25 cellular contexts compared by ENCODE assay signal in the genomic region with DNA sequence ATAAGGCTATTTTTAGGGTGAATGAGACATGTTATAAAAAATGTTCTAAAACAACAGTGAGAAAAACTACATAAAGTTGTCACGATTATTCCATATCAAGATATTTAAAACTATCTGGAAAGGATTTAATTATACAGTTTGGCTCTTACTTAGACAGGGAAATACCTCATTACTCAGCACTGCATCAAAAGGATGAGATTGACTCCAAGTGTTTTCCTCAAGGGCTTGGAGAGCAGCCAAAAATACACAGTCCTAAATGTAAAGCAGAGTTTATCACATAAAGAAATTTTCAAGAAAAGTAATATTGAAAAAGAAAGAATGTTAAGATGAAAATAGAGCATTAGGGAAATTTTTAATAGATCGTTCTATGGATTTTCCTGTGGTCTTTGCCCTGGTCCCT.
DNase-seq lines count a peak whose midpoint lies in the region; ATAC-seq and TF ChIP-seq lines count a peak whose summit lies in the region.
"Had no signal": no experiment of that assay in that cellular context is flagged by ENCODE, and none has a peak within 500 bp of the region (broad histone marks: within the 10 kb centered on the region; RNA-seq: fewer than 3 reads in every experiment).

No MANE protein-coding gene starts in this region.

- H3K4me3 ChIP-seq in choroid plexus epithelial cell (ENCODE audit: low read depth, low read length), result no peak overlapping the region
- no peak overlapping the region for H3K4me3 ChIP-seq in vagina
- no peak overlapping the region for H3K4me3 ChIP-seq in adrenal gland
- H3K4me3 ChIP-seq: SJCRH30, skin epidermis, thoracic aorta, uterus had no signal

- no peaks in the 10 kb centered on the region for H3K27me3 Mint-ChIP-seq in HFFc6 (ENCODE audit: insufficient read depth)
- no peaks in the 10 kb centered on the region for H3K27me3 Mint-ChIP-seq in osteocyte (ENCODE audit: unreplicated experiment)
- H3K27me3 Mint-ChIP-seq: activated CD4-positive, alpha-beta T cell treated with anti-CD3 and anti-CD28 coated beads, Interleukin-2, amount 10 ng/mL, durations not matched to agents 7 days and 5 days; dendritic cell treated with granulocyte-macrophage colony-stimulating factor and Interleukin-4, amounts not matched to agents 40 ng/mL and 50 ng/mL, for 4 days; naive thymus-derived CD4-positive, alpha-beta T cell; stimulated activated naive CD8-positive, alpha-beta T cell treated with anti-CD3 and anti-CD28 coated beads, Interleukin-15, Interleukin-2, amounts not matched to agents 100 ng/mL and 50 ng/mL, for 24 hours had no signal

- H3K27ac ChIP-seq in vagina, result no peak overlapping the region
- no peak overlapping the region for H3K27ac ChIP-seq in adrenal gland
- H3K27ac ChIP-seq: SJCRH30, skin epidermis, thoracic aorta, uterus had no signal

- no peak overlapping the region for H3K4me3 Mint-ChIP-seq in HFFc6
- no peak overlapping the region for H3K4me3 Mint-ChIP-seq in osteocyte (ENCODE audit: unreplicated experiment)
- H3K4me3 Mint-ChIP-seq: activated CD4-positive, alpha-beta T cell treated with anti-CD3 and anti-CD28 coated beads, Interleukin-2, amount 10 ng/mL, durations not matched to agents 7 days and 5 days; activated T-cell treated with anti-CD3 and anti-CD28 coated beads, Interleukin-2, amount 50 U/mL, for 4 hours; CD14-positive monocyte; dendritic cell treated with granulocyte-macrophage colony-stimulating factor and Interleukin-4, amounts not matched to agents 40 ng/mL and 50 ng/mL, for 4 days; naive thymus-derived CD4-positive, alpha-beta T cell; stimulated activated naive CD8-positive, alpha-beta T cell treated with anti-CD3 and anti-CD28 coated beads, Interleukin-15, Interleukin-2, amounts not matched to agents 100 ng/mL and 50 ng/mL, for 24 hours had no signal

- no peak for TF ChIP-seq CTCF in HFFc6 (IDR thresholded peaks at IDR 0.05)
- TF ChIP-seq CTCF in choroid plexus epithelial cell (conservative IDR thresholded peaks at IDR 0.05; ENCODE audit: low read depth, low read length), result no peak
- TF ChIP-seq CTCF in osteocyte (IDR thresholded peaks at IDR 0.05), result no peak
- TF ChIP-seq CTCF in vagina (IDR thresholded peaks at IDR 0.05), result no peak
- no peak for TF ChIP-seq CTCF in adrenal gland (IDR thresholded peaks at IDR 0.05)

- intact Hi-C loops in vagina (cut with DNase I) (no loop called here), adrenal gland (cut with DNase I) (no loop called here)

- H3K4me1 Mint-ChIP-seq in HFFc6 (ENCODE audit: low read depth) (peaks cover 26% of the 10 kb centered on the region), osteocyte (ENCODE audit: unreplicated experiment) (peaks cover 31% of the 10 kb centered on the region)
- H3K4me1 Mint-ChIP-seq: activated CD4-positive, alpha-beta T cell treated with anti-CD3 and anti-CD28 coated beads, Interleukin-2, amount 10 ng/mL, durations not matched to agents 7 days and 5 days; CD14-positive monocyte; naive thymus-derived CD4-positive, alpha-beta T cell had no signal

- TF ChIP-seq POLR2A in vagina (IDR thresholded peaks at IDR 0.05), result no peak
- no peak for TF ChIP-seq POLR2A in adrenal gland (IDR thresholded peaks at IDR 0.05)

- H3K4me1 ChIP-seq in vagina, result no peaks in the 10 kb centered on the region
- no peaks in the 10 kb centered on the region for H3K4me1 ChIP-seq in adrenal gland (replicated peaks in 1 of 2)
- H3K4me1 ChIP-seq: SJCRH30, uterus had no signal

- H3K27ac Mint-ChIP-seq in HFFc6 (peak overlapping the region; percentile 24; the same call in 1 of the 2 replicates), osteocyte (ENCODE audit: unreplicated experiment) (peak overlapping the region; percentile 34)
- H3K27ac Mint-ChIP-seq: activated CD4-positive, alpha-beta T cell treated with anti-CD3 and anti-CD28 coated beads, Interleukin-2, amount 10 ng/mL, durations not matched to agents 7 days and 5 days; CD14-positive monocyte; dendritic cell treated with granulocyte-macrophage colony-stimulating factor and Interleukin-4, amounts not matched to agents 40 ng/mL and 50 ng/mL, for 4 days; naive thymus-derived CD4-positive, alpha-beta T cell; stimulated activated naive CD8-positive, alpha-beta T cell treated with anti-CD3 and anti-CD28 coated beads, Interleukin-15, Interleukin-2, amounts not matched to agents 100 ng/mL and 50 ng/mL, for 24 hours had no signal

- H3K27me3 ChIP-seq in vagina, result no peaks in the 10 kb centered on the region
- H3K27me3 ChIP-seq in adrenal gland, result no peaks in the 10 kb centered on the region
- H3K27me3 ChIP-seq: SJCRH30, uterus had no signal

- no peaks in the 10 kb centered on the region for H3K9me3 Mint-ChIP-seq in HFFc6
- H3K9me3 Mint-ChIP-seq in osteocyte (ENCODE audit: unreplicated experiment), result peaks cover 8% of the 10 kb centered on the region
- H3K9me3 Mint-ChIP-seq: activated CD4-positive, alpha-beta T cell treated with anti-CD3 and anti-CD28 coated beads, Interleukin-2, amount 10 ng/mL, durations not matched to agents 7 days and 5 days; dendritic cell treated with granulocyte-macrophage colony-stimulating factor and Interleukin-4, amounts not matched to agents 40 ng/mL and 50 ng/mL, for 4 days; stimulated activated naive CD8-positive, alpha-beta T cell treated with anti-CD3 and anti-CD28 coated beads, Interleukin-15, Interleukin-2, amounts not matched to agents 100 ng/mL and 50 ng/mL, for 24 hours had no signal

- H3K36me3 ChIP-seq in vagina, result no peaks in the 10 kb centered on the region
- H3K36me3 ChIP-seq in adrenal gland (replicated peaks in 1 of 2), result no peaks in the 10 kb centered on the region
- H3K36me3 ChIP-seq: SJCRH30, thoracic aorta, uterus had no signal

- ATAC-seq in HG03159 (IDR thresholded peaks at IDR 0.05; ENCODE audit: unreplicated experiment), result no peak
- no peak for ATAC-seq in HG02678 (IDR thresholded peaks at IDR 0.05; ENCODE audit: unreplicated experiment)
- ATAC-seq: activated T-cell treated with anti-CD3 and anti-CD28 coated beads, Interleukin-2, amount 50 U/mL, for 4 hours; naive thymus-derived CD4-positive, alpha-beta T cell; Panc1 had no signal

- WGBS in adrenal gland, 4 donors, result 41 to 50% (median 45%) methylated on average over 2 of the region's 2 CpGs

- H3K9me3 ChIP-seq in vagina, result no peaks in the 10 kb centered on the region
- no peaks in the 10 kb centered on the region for H3K9me3 ChIP-seq in adrenal gland (replicated peaks in 1 of 3)
- H3K9me3 ChIP-seq: SJCRH30, thoracic aorta, uterus had no signal

- peak; percentile 62 for DNase-seq in HFFc6
- peak; percentile 55 for DNase-seq in RPMI7951 (ENCODE audit: low read depth)
- DNase-seq in choroid plexus epithelial cell (ENCODE audit: low read depth), result peak; percentile 34
- no peak for DNase-seq in osteocyte (ENCODE audit: extremely low spot score, unreplicated experiment)
- no peak for DNase-seq in vagina (ENCODE audit: extremely low spot score in 2 of 2)
- no peak for DNase-seq in adrenal gland
- DNase-seq: activated CD4-positive, alpha-beta T cell treated with anti-CD3 and anti-CD28 coated beads, Interleukin-2, amount 10 ng/mL, durations not matched to agents 7 days and 5 days; activated T-cell treated with anti-CD3 and anti-CD28 coated beads, Interleukin-2, amount 50 U/mL, for 4 hours; H7; islet precursor cell; Karpas-422; midbrain; naive thymus-derived CD4-positive, alpha-beta T cell; NCI-H526; nucleus accumbens; SJCRH30; uterus had no signal

- no peaks in the 10 kb centered on the region; the same call in 1 of the 2 replicates for H3K36me3 Mint-ChIP-seq in HFFc6 (ENCODE audit: low read depth)
- no peaks in the 10 kb centered on the region for H3K36me3 Mint-ChIP-seq in osteocyte (ENCODE audit: unreplicated experiment)
- H3K36me3 Mint-ChIP-seq: CD14-positive monocyte; naive thymus-derived CD4-positive, alpha-beta T cell had no signal

Comparison
In these comparisons a context has a peak if more than half of its experiments do, and no peak if none do; other contexts are left out.
1. DNase-seq: peak in HFFc6 (single experiment), RPMI7951 (single experiment) and choroid plexus epithelial cell (single experiment); none in osteocyte (single experiment), vagina (0 of 2) and adrenal gland (0 of 7).